Comparison of ENCODE assay signal across 23 cellular contexts in genomic region chr1:46128336-46128735, GRCh38. TPM values are rescaled to one million over a fixed set of nuclear protein-coding genes. Genes with fewer than 3 reads are reported as not detected.
DNase-seq lines count a peak whose midpoint lies in the region; FAIRE-seq and TF ChIP-seq lines count a peak whose summit lies in the region.
"Had no signal": no experiment of that assay in that cellular context is flagged by ENCODE, and none has a peak within 500 bp of the region (broad histone marks: within the 10 kb centered on the region; RNA-seq: fewer than 3 reads in every experiment).

No MANE protein-coding gene starts in this region.

- H3K4me2 ChIP-seq in BLaER1 treated with 17β-estradiol and CSF1 and Interleukin-3, amounts not matched to agents 10 nM and 100 nM, result peak overlapping the region in 10 of 11 experiments; percentile 72 to 89 (median 78); a peak in 17 of 22 replicates
- H3K4me2 ChIP-seq in Loucy (ENCODE audit: low read depth, low read length, poor library complexity, severe bottlenecking) (peak overlapping the region; percentile 100), mammary epithelial cell (ENCODE audit: insufficient read depth, low read depth, low read length) (no peak overlapping the region), mesendoderm (ENCODE audit: low read length) (no peak overlapping the region)

- DNase-seq in mammary epithelial cell (peak; percentile 51), mesendoderm (no peak), sigmoid colon (no peak), GM19239 (ENCODE audit: insufficient read length, low spot score) (no peak)
- no peak for DNase-seq in activated CD4-positive, CD25-positive, alpha-beta regulatory T cell treated with anti-CD3 and anti-CD28 coated beads, Interleukin-2, amount 50 U/mL, for 72 hours
- no peak for DNase-seq in activated CD4-positive, alpha-beta T cell treated with anti-CD3 and anti-CD28 coated beads, Interleukin-2, amount 10 ng/mL, durations not matched to agents 7 days and 5 days
- DNase-seq: activated CD4-positive, alpha-beta T cell treated with anti-CD3 and anti-CD28 coated beads for 4 hours; activated CD8-positive, alpha-beta memory T cell treated with anti-CD3 and anti-CD28 coated beads, Interleukin-2, amount 50 U/mL, for 48 hours; activated gamma-delta T cell treated with Interleukin-2 at 50 U/mL for 16 hours; anterior cingulate cortex; cortex of kidney; kidney; NCI-H187 treated with DMSO at 0.1 percent for 48 hours; NCI-H510A; stimulated activated CD4-positive, alpha-beta T cell treated with anti-CD3 and anti-CD28 coated beads, Interleukin-4, amount 100 ng/mL, for 24 hours; T1000; testis had no signal

- TF ChIP-seq CTCF in Loucy (conservative IDR thresholded peaks at IDR 0.05; ENCODE audit: low read length), result no peak
- TF ChIP-seq CTCF in mammary epithelial cell (conservative IDR thresholded peaks at IDR 0.05 in 1 of 2, IDR thresholded peaks at IDR 0.05 in 1 of 2; ENCODE audit: extremely low read depth in 1 of 2, insufficient read depth in 1 of 2, low read depth in 1 of 2, low read length in 2 of 2), result no peak
- no peak for TF ChIP-seq CTCF in sigmoid colon (IDR thresholded peaks at IDR 0.05)

- H3K23ac ChIP-seq in mesendoderm (ENCODE audit: low read length), result no peak overlapping the region

- TF ChIP-seq EP300 in sigmoid colon (IDR thresholded peaks at IDR 0.05), result no peak

- TF ChIP-seq POLR2A in sigmoid colon (IDR thresholded peaks at IDR 0.05), result no peak

- H3F3A ChIP-seq in Loucy (ENCODE audit: low read depth), result 0 out of 2 replicates have a peak, but pooled peaks cover under 1% of the 10 kb centered on the region

- H3K27ac ChIP-seq in BLaER1 treated with 17β-estradiol and CSF1 and Interleukin-3, amounts not matched to agents 10 nM and 100 nM, result no peak overlapping the region
- H3K27ac ChIP-seq in mammary epithelial cell (ENCODE audit: insufficient read depth, low read depth, low read length) (no peak overlapping the region), mesendoderm (ENCODE audit: low read depth, low read length) (no peak overlapping the region), sigmoid colon (no peak overlapping the region)
- H3K27ac ChIP-seq: SK-N-MC, testis had no signal

- H3K27ac Mint-ChIP-seq in activated CD4-positive, alpha-beta T cell treated with anti-CD3 and anti-CD28 coated beads, Interleukin-2, amount 10 ng/mL, durations not matched to agents 7 days and 5 days, result no peak overlapping the region

- no peaks in the 10 kb centered on the region for H3K9me2 ChIP-seq in Loucy (replicated peaks; ENCODE audit: low read depth, low read length)

- dilution Hi-C loops in mammary epithelial cell (cut with HindIII; ENCODE audit: low sequenced_read_pairs), result no loop called here

- in situ Hi-C loops in mammary epithelial cell (cut with MboI; ENCODE audit: low sequenced_read_pairs in 2 of 2), result no loop called here

- no peak overlapping the region for H3K4me3 Mint-ChIP-seq in activated CD4-positive, alpha-beta T cell treated with anti-CD3 and anti-CD28 coated beads, Interleukin-2, amount 10 ng/mL, durations not matched to agents 7 days and 5 days

- no peak overlapping the region for H2AK5ac ChIP-seq in mesendoderm (ENCODE audit: low read length)

- no peak overlapping the region for H2BK120ac ChIP-seq in mesendoderm (ENCODE audit: low read depth, low read length)

- H3K79me2 ChIP-seq in Loucy (ENCODE audit: insufficient read depth, low read length) (peaks cover 90% of the 10 kb centered on the region), mammary epithelial cell (ENCODE audit: insufficient read depth, low read length) (peaks cover 50% of the 10 kb centered on the region), mesendoderm (ENCODE audit: control insufficient read depth, insufficient read depth, low read length) (no peaks in the 10 kb centered on the region)

- no peak overlapping the region for H2BK5ac ChIP-seq in mesendoderm (ENCODE audit: low read length)

- H3K27me3 ChIP-seq in BLaER1 treated with 17β-estradiol and CSF1 and Interleukin-3, amounts not matched to agents 10 nM and 100 nM, result no peaks in the 10 kb centered on the region
- H3K27me3 ChIP-seq in Loucy (ENCODE audit: insufficient read depth, low read length, poor library complexity, severe bottlenecking) (no peaks in the 10 kb centered on the region), mammary epithelial cell (ENCODE audit: insufficient read depth, low read length) (no peaks in the 10 kb centered on the region), mesendoderm (ENCODE audit: insufficient read depth, low read length, poor library complexity) (no peaks in the 10 kb centered on the region), sigmoid colon (peaks cover 0 to 11% (median 0%) of the 10 kb centered on the region in 3 donors)
- H3K27me3 ChIP-seq: testis had no signal

- H3K56ac ChIP-seq in mesendoderm (ENCODE audit: low read length), result no peak overlapping the region

- H3K18ac ChIP-seq in mesendoderm (ENCODE audit: low read length), result no peak overlapping the region

- peaks cover 0 to 16% (median 4%) of the 10 kb centered on the region in 11 experiments; a peak in 6 of 22 replicates for H4K20me1 ChIP-seq in BLaER1 treated with 17β-estradiol and CSF1 and Interleukin-3, amounts not matched to agents 10 nM and 100 nM
- H4K20me1 ChIP-seq in Loucy (ENCODE audit: insufficient read depth, low read length, poor library complexity, severe bottlenecking), result peaks cover 73% of the 10 kb centered on the region
- no peaks in the 10 kb centered on the region for H4K20me1 ChIP-seq in mammary epithelial cell (ENCODE audit: insufficient read depth, low read length)

- whole genome bisulfite sequencing in mammary epithelial cell (ENCODE audit: low coverage, missing lambda C conversion rate), result 93% methylated on average over 3 of the region's 3 CpGs
- no CpG with 5 or more reads among the region's 3 CpGs for WGBS in mesendoderm (ENCODE audit: extremely low coverage, insufficient coverage, low lambda C conversion rate)
- 88 to 92% methylated on average over 3 of the region's 3 CpGs for WGBS in sigmoid colon, 2 donors

- H4K8ac ChIP-seq in mesendoderm (ENCODE audit: low read depth, low read length), result peak overlapping the region; percentile 28

- no peak overlapping the region for H3K4ac ChIP-seq in mesendoderm (ENCODE audit: low read depth, low read length)

- H3K9ac ChIP-seq in BLaER1 treated with 17β-estradiol and CSF1 and Interleukin-3, amounts not matched to agents 10 nM and 100 nM, result no peak overlapping the region
- H3K9ac ChIP-seq in Loucy (ENCODE audit: low read depth, low read length, poor library complexity, severe bottlenecking), result peak overlapping the region; percentile 100
- H3K9ac ChIP-seq in mammary epithelial cell (ENCODE audit: insufficient read depth, low read length), result no peak overlapping the region
- no peak overlapping the region for H3K9ac ChIP-seq in mesendoderm (ENCODE audit: low read length)

- CTCF ChIA-PET in mammary epithelial cell (lab: Charles Lee; ENCODE audit: low non-redundant PET), result no interaction called here
- CTCF ChIA-PET in activated CD4-positive, alpha-beta T cell treated with anti-CD3 and anti-CD28 coated beads, Interleukin-2, amount 10 ng/mL, durations not matched to agents 7 days and 5 days (lab: Charles Lee), result interaction anchor here (0.5 kb wide), 1 partner anchor 386 kb away, joined by 4 read pairs; no protein-coding TSS in a partner anchor

- H2BK15ac ChIP-seq in mesendoderm (replicated peaks; ENCODE audit: low read depth), result no peak overlapping the region

- H3K9me3 ChIP-seq in BLaER1 treated with 17β-estradiol and CSF1 and Interleukin-3, amounts not matched to agents 10 nM and 100 nM (replicated peaks in 1 of 11), result no peaks in the 10 kb centered on the region
- no peaks in the 10 kb centered on the region for H3K9me3 ChIP-seq in Loucy (ENCODE audit: insufficient read depth, low read depth, low read length)
- no peaks in the 10 kb centered on the region for H3K9me3 ChIP-seq in mammary epithelial cell (replicated peaks; ENCODE audit: insufficient read depth, low read length)
- no peaks in the 10 kb centered on the region for H3K9me3 ChIP-seq in sigmoid colon
- H3K9me3 ChIP-seq: testis had no signal

- H3K4me3 ChIP-seq in BLaER1 treated with 17β-estradiol and CSF1 and Interleukin-3, amounts not matched to agents 10 nM and 100 nM, result peak overlapping the region in 3 of 10 experiments; percentile 85 to 91 (median 91); a peak in 2 of 20 replicates
- H3K4me3 ChIP-seq in Loucy (ENCODE audit: low read length, poor library complexity, severe bottlenecking), result peak overlapping the region; percentile 91
- H3K4me3 ChIP-seq in mammary epithelial cell (replicated peaks in 1 of 3; ENCODE audit: insufficient read depth in 1 of 3, low read depth in 2 of 3, low read length in 3 of 3), result no peak overlapping the region
- H3K4me3 ChIP-seq in mesendoderm (ENCODE audit: low read length), result no peak overlapping the region
- H3K4me3 ChIP-seq in sigmoid colon, result no peak overlapping the region
- H3K4me3 ChIP-seq: SK-N-MC, testis had no signal

- peaks cover 2% of the 10 kb centered on the region for H3K36me3 Mint-ChIP-seq in activated CD4-positive, alpha-beta T cell treated with anti-CD3 and anti-CD28 coated beads, Interleukin-2, amount 10 ng/mL, durations not matched to agents 7 days and 5 days (ENCODE audit: low read depth)

- POLR2A ChIA-PET in activated CD4-positive, alpha-beta T cell treated with anti-CD3 and anti-CD28 coated beads, Interleukin-2, amount 10 ng/mL, durations not matched to agents 7 days and 5 days (lab: Charles Lee), result no interaction called here

- intact Hi-C loops in mammary epithelial cell (cut with micrococcal nuclease), result no loop called here
- intact Hi-C loops in sigmoid colon (cut with DNase I), result no loop called here

- no peaks in the 10 kb centered on the region for H3K9me3 Mint-ChIP-seq in activated CD4-positive, alpha-beta T cell treated with anti-CD3 and anti-CD28 coated beads, Interleukin-2, amount 10 ng/mL, durations not matched to agents 7 days and 5 days

- no peak overlapping the region for H4K5ac ChIP-seq in mesendoderm (ENCODE audit: low read length)

- peaks cover 0 to 30% (median 12%) of the 10 kb centered on the region in 11 experiments; a peak in 11 of 22 replicates for H3K36me3 ChIP-seq in BLaER1 treated with 17β-estradiol and CSF1 and Interleukin-3, amounts not matched to agents 10 nM and 100 nM
- H3K36me3 ChIP-seq in Loucy (ENCODE audit: insufficient read depth, low read length) (no peaks in the 10 kb centered on the region), mammary epithelial cell (ENCODE audit: insufficient read depth, low read length) (no peaks in the 10 kb centered on the region), mesendoderm (ENCODE audit: control insufficient read depth, insufficient read depth, low read length) (no peaks in the 10 kb centered on the region), sigmoid colon (no peaks in the 10 kb centered on the region)

- H3K27me3 Mint-ChIP-seq in activated CD4-positive, alpha-beta T cell treated with anti-CD3 and anti-CD28 coated beads, Interleukin-2, amount 10 ng/mL, durations not matched to agents 7 days and 5 days, result peaks cover 40% of the 10 kb centered on the region

- peaks cover 16% of the 10 kb centered on the region for H3K4me1 Mint-ChIP-seq in activated CD4-positive, alpha-beta T cell treated with anti-CD3 and anti-CD28 coated beads, Interleukin-2, amount 10 ng/mL, durations not matched to agents 7 days and 5 days

- H3K4me1 ChIP-seq in BLaER1 treated with 17β-estradiol and CSF1 and Interleukin-3, amounts not matched to agents 10 nM and 100 nM, result peaks cover 12 to 27% (median 22%) of the 10 kb centered on the region in 10 experiments
- H3K4me1 ChIP-seq in Loucy (ENCODE audit: insufficient read depth, low read length, poor library complexity, severe bottlenecking), result peaks cover 42% of the 10 kb centered on the region
- H3K4me1 ChIP-seq in mammary epithelial cell (ENCODE audit: insufficient read depth, low read length), result peaks cover 10% of the 10 kb centered on the region
- no peaks in the 10 kb centered on the region for H3K4me1 ChIP-seq in mesendoderm (ENCODE audit: control insufficient read depth, low read depth, low read length)
- peaks cover 0 to 14% (median under 1%) of the 10 kb centered on the region in 4 donors for H3K4me1 ChIP-seq in sigmoid colon

- no peak for FAIRE-seq in GM19239 (lab: Jason Lieb, UNC)
- FAIRE-seq: endothelial cell of umbilical vein, kidney had no signal

- BruUV-seq in mammary epithelial cell (replicated peaks; lab: Mats Ljungman, UMichigan), result no TSS peak

- H3K79me1 ChIP-seq in mesendoderm (ENCODE audit: low read length), result no peaks in the 10 kb centered on the region

- H2AFZ ChIP-seq in Loucy (ENCODE audit: low read length), result no peak overlapping the region
- H2AFZ ChIP-seq in mammary epithelial cell (ENCODE audit: low read depth, low read length), result no peak overlapping the region

RNA-seq across cellular contexts. Expression of gene PIK3R3, which starts 4.1 kb away (rescaled TPM):
- total RNA-seq in mammary epithelial cell (10 to 100 TPM; 12.8 to 13.8 TPM), sigmoid colon (10 to 100 TPM in 2 of 4 donors, 1 to 10 TPM in 2; 6.2 to 11.6 (median 9.4) TPM)
- polyA plus RNA-seq in mammary epithelial cell (7.3 TPM), sigmoid colon (1 to 10 TPM; 2.4 to 7.0 (median 3.9) TPM)
- 15.3 TPM for polyA minus RNA-seq in mammary epithelial cell
- 6.0 TPM for polyA plus RNA-seq in mesendoderm (2013, experiment 1 of 2)
- 6.2 TPM for polyA plus RNA-seq in mesendoderm (2013, experiment 2 of 2)
- total RNA-seq in activated CD4-positive, alpha-beta T cell treated with anti-CD3 and anti-CD28 coated beads, Interleukin-2, amount 10 ng/mL, durations not matched to agents 7 days and 5 days, result 1 to 10 TPM; 3.5 to 3.9 TPM

RNA-seq across cellular contexts. Expression of gene TSPAN1, which starts 46.6 kb away (rescaled TPM):
- total RNA-seq in mammary epithelial cell (100 to 1,000 TPM; 116 to 277 TPM), sigmoid colon (1 to 10 TPM in 2 of 4 donors, under 1 TPM in 2; 0.95 to 8.9 (median 2.2) TPM)
- polyA plus RNA-seq in mammary epithelial cell (510 TPM), sigmoid colon (1,000 to 10,000 TPM in 1 of 3 donors, 100 to 1,000 TPM in 2; 300 to 1,233 (median 443) TPM)
- 362 TPM for polyA minus RNA-seq in mammary epithelial cell
- polyA plus RNA-seq in mesendoderm (2013, experiment 1 of 2), result not detected
- polyA plus RNA-seq in mesendoderm (2013, experiment 2 of 2), result not detected
- not detected for total RNA-seq in activated CD4-positive, alpha-beta T cell treated with anti-CD3 and anti-CD28 coated beads, Interleukin-2, amount 10 ng/mL, durations not matched to agents 7 days and 5 days
- total RNA-seq: mononuclear cell had no signal

RNA-seq across cellular contexts. Expression of gene P3R3URF, which starts 48.0 kb away (rescaled TPM):
- total RNA-seq in mammary epithelial cell (not detected), sigmoid colon (not detected)
- polyA plus RNA-seq in mammary epithelial cell (not detected), sigmoid colon (not detected)
- polyA minus RNA-seq in mammary epithelial cell, result not detected
- polyA plus RNA-seq in mesendoderm (2013, experiment 1 of 2), result not detected
- polyA plus RNA-seq in mesendoderm (2013, experiment 2 of 2), result not detected
- total RNA-seq in activated CD4-positive, alpha-beta T cell treated with anti-CD3 and anti-CD28 coated beads, Interleukin-2, amount 10 ng/mL, durations not matched to agents 7 days and 5 days, result not detected
- total RNA-seq: endothelial cell of umbilical vein, kidney, mononuclear cell, omental fat pad had no signal
- polyA plus RNA-seq: endothelial cell of umbilical vein had no signal

Comparison
In these comparisons a context has a peak if more than half of its experiments do, and no peak if none do; other contexts are left out.
1. H3K4me2 ChIP-seq: peak in BLaER1 treated with 17β-estradiol and CSF1 and Interleukin-3, amounts not matched to agents 10 nM and 100 nM (10 of 11) and Loucy (single experiment); none in mammary epithelial cell (single experiment) and mesendoderm (single experiment).
2. RNA of gene TSPAN1, which starts 46.6 kb away (total RNA-seq): 116 to 277 TPM in mammary epithelial cell; 0.95 to 8.9 TPM in sigmoid colon and not detected in activated CD4-positive, alpha-beta T cell treated with anti-CD3 and anti-CD28 coated beads, Interleukin-2, amount 10 ng/mL, durations not matched to agents 7 days and 5 days; every median in the first group is over 10 times any median in the second.